8 cellular contexts compared by ENCODE assay signal in the genomic region with DNA sequence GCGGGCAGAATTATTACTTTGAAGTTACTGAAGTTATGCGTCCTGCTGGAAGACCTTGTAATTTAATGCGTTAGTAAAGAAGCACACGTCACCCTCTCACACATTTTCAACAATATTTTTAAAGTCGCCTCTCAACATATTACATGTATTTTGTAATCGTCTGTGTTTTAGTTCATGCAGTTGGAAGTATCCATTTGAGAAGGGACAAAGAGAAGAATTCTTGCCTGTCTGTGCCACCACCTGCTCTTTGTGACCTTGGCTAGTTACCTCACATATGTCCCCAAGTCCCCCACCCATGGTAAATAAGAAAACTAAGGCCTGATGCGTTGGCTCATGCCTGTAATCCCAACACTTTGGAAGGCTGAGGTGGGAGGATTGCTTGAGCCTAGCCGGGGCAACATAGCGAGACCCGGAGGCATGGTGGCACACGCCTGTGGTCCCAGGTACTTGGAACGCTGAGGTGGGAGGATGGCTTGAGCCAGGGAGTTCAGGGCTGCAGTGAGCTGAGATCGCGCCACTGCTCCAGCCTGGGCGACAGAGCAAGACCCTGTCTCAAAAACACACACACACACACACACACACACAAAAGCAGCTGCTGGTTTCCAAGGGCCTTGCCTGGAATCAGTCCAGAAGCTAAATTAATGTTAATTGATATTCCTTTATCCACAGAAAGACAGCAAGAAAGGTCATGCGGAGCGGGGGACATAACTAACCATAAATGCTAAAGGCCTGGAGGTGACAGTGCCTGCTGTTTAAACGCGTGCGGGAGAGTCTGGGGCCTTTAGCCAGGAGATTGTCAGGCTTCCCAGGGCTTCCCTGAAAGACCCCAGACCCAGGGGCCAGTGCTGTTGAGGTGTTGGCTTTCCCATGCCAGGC. TPM values are rescaled to one million over a fixed set of nuclear protein-coding genes. Genes with fewer than 3 reads are reported as not detected.
A peak's percentile ranks its signal among the peaks of the same experiment; 100 is the strongest.
DNase-seq lines count a peak whose midpoint lies in the region; ATAC-seq and TF ChIP-seq lines count a peak whose summit lies in the region.

No MANE protein-coding gene starts in this region.

- TF ChIP-seq EP300 in tibial nerve (IDR thresholded peaks at IDR 0.05), result no peak

- H3K9ac ChIP-seq in BLaER1 treated with 17β-estradiol and CSF1 and Interleukin-3, amounts not matched to agents 10 nM and 100 nM, result peak overlapping the region; percentile 92 to 100 (median 98)
- peak overlapping the region; percentile 93 for H3K9ac ChIP-seq in IMR-90 (ENCODE audit: low read depth, low read length)

- POLR2A ChIA-PET in IMR-90 (lab: Charles Lee; ENCODE audit: unreplicated experiment), result interaction anchor here (0.6 to 0.8 kb wide), 2 partner anchors 67 to 72 kb away, joined by 3 to 5 read pairs; no protein-coding TSS in a partner anchor

- peaks cover 14 to 27% of the 10 kb centered on the region in 2 experiments; a peak in 2 of 4 replicates for H3K79me1 ChIP-seq in IMR-90 (ENCODE audit: low read depth in 1 of 2, low read length in 2 of 2)

- H3K4me3 ChIP-seq in BLaER1 treated with 17β-estradiol and CSF1 and Interleukin-3, amounts not matched to agents 10 nM and 100 nM, result peak overlapping the region; percentile 72 to 97 (median 86)
- peak overlapping the region; percentile 96 for H3K4me3 ChIP-seq in IMR-90 (ENCODE audit: insufficient read depth, low read depth, low read length)
- H3K4me3 ChIP-seq in ascending aorta, result peak overlapping the region; percentile 84 to 91
- peak overlapping the region; percentile 6 for H3K4me3 ChIP-seq in lower leg skin (ENCODE audit: low read depth, poor library complexity, severe bottlenecking)
- peak overlapping the region; percentile 47 to 95 (median 56) for H3K4me3 ChIP-seq in tibial nerve

- peak overlapping the region; percentile 86 for H3K14ac ChIP-seq in IMR-90 (replicated peaks; ENCODE audit: low read depth, low read length)

- H2BK5ac ChIP-seq in IMR-90 (ENCODE audit: low read depth, low read length, poor library complexity, severe bottlenecking), result peak overlapping the region; percentile 87

- H3K56ac ChIP-seq in IMR-90 (ENCODE audit: extremely low read depth, insufficient read depth, low read length), result peak overlapping the region; percentile 85

- in situ Hi-C loops in IMR-90 (cut with MboI; ENCODE audit: low sequenced_read_pairs), result no loop called here

- H3K4ac ChIP-seq in IMR-90 (ENCODE audit: low read depth, low read length), result peak overlapping the region; percentile 84

- H2AFZ ChIP-seq in IMR-90 (replicated peaks; ENCODE audit: low read length, poor library complexity), result peak overlapping the region; percentile 92

- H3K4me2 ChIP-seq in BLaER1 treated with 17β-estradiol and CSF1 and Interleukin-3, amounts not matched to agents 10 nM and 100 nM, result peak overlapping the region; percentile 82 to 92 (median 89)
- H3K4me2 ChIP-seq in IMR-90 (ENCODE audit: low read depth, low read length), result peak overlapping the region; percentile 98

- peak overlapping the region; percentile 67; the same call in 1 of the 2 replicates for H4K5ac ChIP-seq in IMR-90 (ENCODE audit: low read depth, low read length)

- CTCF ChIA-PET in IMR-90 (lab: Yijun Ruan, JAX), result no interaction called here

- no TSS peak for BruUV-seq in IMR-90 (replicated peaks; lab: Mats Ljungman, UMichigan)

- TF ChIP-seq RAD21 in IMR-90 (IDR thresholded peaks at IDR 0.05; ENCODE audit: low read length), result no peak

- dilution Hi-C loops in IMR-90 (cut with HindIII; ENCODE audit: low sequenced_read_pairs, unreplicated experiment), result no loop called here

- H2BK15ac ChIP-seq in IMR-90 (ENCODE audit: low read depth, low read length), result no peak overlapping the region

- WGBS in IMR-90 (ENCODE audit: extremely low coverage in 2 of 2, insufficient read length in 1 of 2), 2 experiments, result 68% methylated on average over 5 of the region's 20 CpGs; no CpG with 5 or more reads in 1 of the 2 experiments
- WGBS in lower leg skin, 2 donors, result 28 to 48% methylated on average over 17 to 20 of the region's 20 CpGs
- WGBS in tibial nerve, 2 donors, result 15 to 48% methylated on average over 15 to 20 of the region's 20 CpGs

- peaks cover 32 to 47% (median 36%) of the 10 kb centered on the region in 10 experiments for H3K4me1 ChIP-seq in BLaER1 treated with 17β-estradiol and CSF1 and Interleukin-3, amounts not matched to agents 10 nM and 100 nM
- H3K4me1 ChIP-seq in IMR-90 (ENCODE audit: control insufficient read depth, insufficient read depth, low read length) (peaks cover 8% of the 10 kb centered on the region), ascending aorta (peaks cover 6 to 8% of the 10 kb centered on the region in 2 donors), tibial nerve (peaks cover 0 to 30% (median 12%) of the 10 kb centered on the region in 4 donors)

- peaks cover 44 to 84% (median 64%) of the 10 kb centered on the region in 11 experiments; a peak in 21 of 22 replicates for H4K20me1 ChIP-seq in BLaER1 treated with 17β-estradiol and CSF1 and Interleukin-3, amounts not matched to agents 10 nM and 100 nM
- peaks cover 24% of the 10 kb centered on the region for H4K20me1 ChIP-seq in IMR-90 (ENCODE audit: insufficient read depth, low read length)

- H4K8ac ChIP-seq in IMR-90 (ENCODE audit: low read depth in 2 of 2, low read length in 2 of 2), result peak overlapping the region; percentile 19 to 77

- H3K36me3 ChIP-seq in BLaER1 treated with 17β-estradiol and CSF1 and Interleukin-3, amounts not matched to agents 10 nM and 100 nM, result peaks cover 0 to 7% (median 0%) of the 10 kb centered on the region in 11 experiments; a peak in 5 of 22 replicates
- H3K36me3 ChIP-seq in IMR-90 (ENCODE audit: control insufficient read depth, insufficient read depth, low read length) (no peaks in the 10 kb centered on the region), ascending aorta (no peaks in the 10 kb centered on the region), tibial nerve (no peaks in the 10 kb centered on the region)

- peaks cover 67 to 74% (median 69%) of the 10 kb centered on the region in 11 experiments for H3K27me3 ChIP-seq in BLaER1 treated with 17β-estradiol and CSF1 and Interleukin-3, amounts not matched to agents 10 nM and 100 nM
- H3K27me3 ChIP-seq in IMR-90 (ENCODE audit: control insufficient read depth, insufficient read depth, low read length) (no peaks in the 10 kb centered on the region), ascending aorta (no peaks in the 10 kb centered on the region), tibial nerve (no peaks in the 10 kb centered on the region)

- DNase-seq in IMR-90 (no peak), ascending aorta (ENCODE audit: low spot score in 2 of 2) (peak in 1 of 2 donors; percentile 67), lower leg skin (ENCODE audit: low spot score in 2 of 2) (no peak), tibial nerve (ENCODE audit: low spot score in 2 of 2) (no peak), SIG-M5 treated with dmso at 0.1 percent for 504 hours (lab: John Stamatoyannopoulos, UW; ENCODE audit: unreplicated experiment) (no peak), cerebellar nuclear complex (lab: John Stamatoyannopoulos, UW) (no peak), hepatic stellate cell (ENCODE audit: low spot score) (no peak)

- peak overlapping the region; percentile 93 to 100 (median 99) for H3K27ac ChIP-seq in BLaER1 treated with 17β-estradiol and CSF1 and Interleukin-3, amounts not matched to agents 10 nM and 100 nM
- peak overlapping the region; percentile 86 for H3K27ac ChIP-seq in IMR-90 (ENCODE audit: insufficient read depth, low read length)
- H3K27ac ChIP-seq in ascending aorta, result peak overlapping the region; percentile 98 to 99
- peak overlapping the region; percentile 91 to 98 (median 96) for H3K27ac ChIP-seq in tibial nerve

- peak overlapping the region; percentile 94 for H2AK9ac ChIP-seq in IMR-90 (replicated peaks; ENCODE audit: low read depth, low read length, poor library complexity)

- H3K9me3 ChIP-seq in BLaER1 treated with 17β-estradiol and CSF1 and Interleukin-3, amounts not matched to agents 10 nM and 100 nM (replicated peaks in 1 of 11), result no peaks in the 10 kb centered on the region
- H3K9me3 ChIP-seq in IMR-90 (ENCODE audit: control insufficient read depth, insufficient read depth, low read length) (no peaks in the 10 kb centered on the region), ascending aorta (no peaks in the 10 kb centered on the region), tibial nerve (no peaks in the 10 kb centered on the region)

- H2BK120ac ChIP-seq in IMR-90 (ENCODE audit: low read depth, low read length), result 0 out of 2 replicates have a peak overlapping the region, but pooled peaks have one; percentile 2

- peaks cover 3% of the 10 kb centered on the region; the same call in 1 of the 2 replicates for H3K9me1 ChIP-seq in IMR-90 (ENCODE audit: insufficient read depth, low read length)

- H2AK5ac ChIP-seq in IMR-90 (ENCODE audit: low read depth, low read length), result peak overlapping the region; percentile 88

- H3K23ac ChIP-seq in IMR-90 (ENCODE audit: low read depth, low read length), result peak overlapping the region; percentile 67

- TF ChIP-seq POLR2A in IMR-90 (IDR thresholded peaks at IDR 0.05; ENCODE audit: low read depth, low read length), result no peak
- TF ChIP-seq POLR2A in lower leg skin (IDR thresholded peaks at IDR 0.05), result no peak
- TF ChIP-seq POLR2A in tibial nerve (IDR thresholded peaks at IDR 0.05), result no peak

- no peak overlapping the region for H2BK20ac ChIP-seq in IMR-90 (ENCODE audit: low read depth, low read length)

- H3K18ac ChIP-seq in IMR-90 (ENCODE audit: low read depth, low read length), result peak overlapping the region; percentile 21; the same call in 1 of the 2 replicates

- no peak for ATAC-seq in IMR-90 (ENCODE audit: low read depth)

- peak overlapping the region; percentile 76 for H4K91ac ChIP-seq in IMR-90 (ENCODE audit: insufficient read depth, low read depth, low read length)

- intact Hi-C loops in IMR-90 (cut with micrococcal nuclease), result no loop called here
- intact Hi-C loops in ascending aorta (cut with DNase I), result loop anchor here (5.0 kb wide), 1 partner anchor 569 kb away; no protein-coding TSS in a partner anchor
- intact Hi-C loops in lower leg skin (cut with DNase I; ENCODE audit: low total_unique reads), result no loop called here

- TF ChIP-seq CTCF in IMR-90 (conservative IDR thresholded peaks at IDR 0.05; ENCODE audit: low read depth, low read length), result no peak
- TF ChIP-seq CTCF in ascending aorta (IDR thresholded peaks at IDR 0.05), result no peak
- no peak for TF ChIP-seq CTCF in lower leg skin (IDR thresholded peaks at IDR 0.05)
- no peak for TF ChIP-seq CTCF in tibial nerve (IDR thresholded peaks at IDR 0.05)

RNA-seq across cellular contexts. Expression of a gene that starts 0.8 kb away (rescaled TPM):
- total RNA-seq in IMR-90 (2012; rRNA removed) (2.8 and 3.4 TPM in 2 replicates), ascending aorta (4.4 TPM), lower leg skin (10 to 100 TPM; 10.1 to 21.6 (median 14.4) TPM), tibial nerve (10 to 100 TPM in 2 of 4 donors, 1 to 10 TPM in 2; 4.2 to 16.4 (median 9.6) TPM)
- polyA plus RNA-seq in IMR-90 (2012; rRNA removed), result 6.2 and 6.3 TPM in 2 replicates
- 4.8 and 12.1 TPM in 2 replicates for polyA plus RNA-seq in IMR-90 (2012; cell fraction: cytosol; rRNA removed)
- polyA plus RNA-seq in IMR-90 (2012; cell fraction: nucleus; rRNA removed; ENCODE audit: low replicate concordance), result 3.3 and 9.5 TPM in 2 replicates

RNA-seq across cellular contexts. Expression of a gene that starts 1.7 kb away (rescaled TPM):
- total RNA-seq in IMR-90 (2012; rRNA removed) (3.2 and 4.4 TPM in 2 replicates), ascending aorta (91.4 TPM), lower leg skin (10 to 100 TPM; 32.6 to 51.6 (median 40.9) TPM), tibial nerve (10 to 100 TPM; 42.6 to 52.2 (median 48.9) TPM)
- 17.6 and 19.0 TPM in 2 replicates for polyA plus RNA-seq in IMR-90 (2012; rRNA removed)
- polyA plus RNA-seq in IMR-90 (2012; cell fraction: cytosol; rRNA removed), result 12.9 and 16.8 TPM in 2 replicates
- 21.4 and 46.2 TPM in 2 replicates for polyA plus RNA-seq in IMR-90 (2012; cell fraction: nucleus; rRNA removed; ENCODE audit: low replicate concordance)

RNA-seq across cellular contexts. Expression of a gene that starts 28.9 kb away (rescaled TPM):
- total RNA-seq in IMR-90 (2012; rRNA removed) (0.18 TPM in 1 of 2 replicates, not detected in the other), ascending aorta (15.5 TPM), lower leg skin (10 to 100 TPM in 1 of 4 donors, 1 to 10 TPM in 2, under 1 TPM in 1; 0.76 to 11.8 (median 4.2) TPM), tibial nerve (10 to 100 TPM; 12.1 to 28.8 (median 17.8) TPM)
- polyA plus RNA-seq in IMR-90 (2012; rRNA removed), result 0.10 and 0.15 TPM in 2 replicates
- polyA plus RNA-seq in IMR-90 (2012; cell fraction: cytosol; rRNA removed), result 0.13 TPM in 1 of 2 replicates, not detected in the other
- 0.35 and 0.52 TPM in 2 replicates for polyA plus RNA-seq in IMR-90 (2012; cell fraction: nucleus; rRNA removed; ENCODE audit: low replicate concordance)

RNA-seq across cellular contexts. Expression of a gene that starts 38.5 kb away (rescaled TPM):
- total RNA-seq in IMR-90 (2012; rRNA removed), result 98.6 and 118 TPM in 2 replicates
- 150 and 172 TPM in 2 replicates for polyA plus RNA-seq in IMR-90 (2012; rRNA removed)
- 86.7 and 192 TPM in 2 replicates for polyA plus RNA-seq in IMR-90 (2012; cell fraction: cytosol; rRNA removed)
- polyA plus RNA-seq in IMR-90 (2012; cell fraction: nucleus; rRNA removed; ENCODE audit: low replicate concordance), result 176 and 320 TPM in 2 replicates
- 155 TPM for total RNA-seq in ascending aorta
- total RNA-seq in lower leg skin, result 10 to 100 TPM; 32.6 to 70.9 (median 51.1) TPM
- 100 to 1,000 TPM in 1 of 4 donors, 10 to 100 TPM in 3; 48.0 to 152 (median 73.8) TPM for total RNA-seq in tibial nerve

RNA-seq across cellular contexts. Expression of a gene that starts 46.3 kb away (rescaled TPM):
- total RNA-seq in IMR-90 (2012; rRNA removed) (31.9 and 33.3 TPM in 2 replicates), ascending aorta (105 TPM), lower leg skin (10 to 100 TPM; 57.5 to 67.4 (median 60.6) TPM), tibial nerve (100 to 1,000 TPM in 1 of 4 donors, 10 to 100 TPM in 3; 50.7 to 127 (median 64.4) TPM)
- polyA plus RNA-seq in IMR-90 (2012; rRNA removed), result 50.2 and 61.9 TPM in 2 replicates
- 39.9 and 45.4 TPM in 2 replicates for polyA plus RNA-seq in IMR-90 (2012; cell fraction: cytosol; rRNA removed)
- 55.8 and 105 TPM in 2 replicates for polyA plus RNA-seq in IMR-90 (2012; cell fraction: nucleus; rRNA removed; ENCODE audit: low replicate concordance)

Comparison
In these comparisons a context has a peak if more than half of its experiments do, and no peak if none do; other contexts are left out.
1. H3K4me3 ChIP-seq: peak in every context shown above with its lines; median percentile 96 in IMR-90; 88 in ascending aorta; 86 in BLaER1 treated with 17β-estradiol and CSF1 and Interleukin-3, amounts not matched to agents 10 nM and 100 nM; 56 in tibial nerve; 6 in lower leg skin.